Comparison of ENCODE assay signal across 3 cellular contexts in genomic region chr14:96095058-96095457, GRCh38.
TF ChIP-seq lines count a peak whose summit lies in the region.

No MANE protein-coding gene starts in this region.

TF ChIP-seq in A549, 52 proteins besides CTCF, POLR2A, EP300 and RAD21:
- TF ChIP-seq, protein P1, sequence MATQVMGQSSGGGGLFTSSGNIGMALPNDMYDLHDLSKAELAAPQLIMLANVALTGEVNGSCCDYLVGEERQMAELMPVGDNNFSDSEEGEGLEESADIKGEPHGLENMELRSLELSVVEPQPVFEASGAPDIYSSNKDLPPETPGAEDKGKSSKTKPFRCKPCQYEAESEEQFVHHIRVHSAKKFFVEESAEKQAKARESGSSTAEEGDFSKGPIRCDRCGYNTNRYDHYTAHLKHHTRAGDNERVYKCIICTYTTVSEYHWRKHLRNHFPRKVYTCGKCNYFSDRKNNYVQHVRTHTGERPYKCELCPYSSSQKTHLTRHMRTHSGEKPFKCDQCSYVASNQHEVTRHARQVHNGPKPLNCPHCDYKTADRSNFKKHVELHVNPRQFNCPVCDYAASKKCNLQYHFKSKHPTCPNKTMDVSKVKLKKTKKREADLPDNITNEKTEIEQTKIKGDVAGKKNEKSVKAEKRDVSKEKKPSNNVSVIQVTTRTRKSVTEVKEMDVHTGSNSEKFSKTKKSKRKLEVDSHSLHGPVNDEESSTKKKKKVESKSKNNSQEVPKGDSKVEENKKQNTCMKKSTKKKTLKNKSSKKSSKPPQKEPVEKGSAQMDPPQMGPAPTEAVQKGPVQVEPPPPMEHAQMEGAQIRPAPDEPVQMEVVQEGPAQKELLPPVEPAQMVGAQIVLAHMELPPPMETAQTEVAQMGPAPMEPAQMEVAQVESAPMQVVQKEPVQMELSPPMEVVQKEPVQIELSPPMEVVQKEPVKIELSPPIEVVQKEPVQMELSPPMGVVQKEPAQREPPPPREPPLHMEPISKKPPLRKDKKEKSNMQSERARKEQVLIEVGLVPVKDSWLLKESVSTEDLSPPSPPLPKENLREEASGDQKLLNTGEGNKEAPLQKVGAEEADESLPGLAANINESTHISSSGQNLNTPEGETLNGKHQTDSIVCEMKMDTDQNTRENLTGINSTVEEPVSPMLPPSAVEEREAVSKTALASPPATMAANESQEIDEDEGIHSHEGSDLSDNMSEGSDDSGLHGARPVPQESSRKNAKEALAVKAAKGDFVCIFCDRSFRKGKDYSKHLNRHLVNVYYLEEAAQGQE (IDR thresholded peaks at IDR 0.05), result no peak
- TF ChIP-seq SREBF2 (IDR thresholded peaks at IDR 0.05) (no peak), MYC (IDR thresholded peaks at IDR 0.05; ENCODE audit: borderline replicate concordance, low read length) (no peak), JUNB (IDR thresholded peaks at IDR 0.05) (no peak), ZFP36 (IDR thresholded peaks at IDR 0.05; ENCODE audit: borderline replicate concordance, partially characterized antibody) (no peak), RARB (CRISPR knock-in tag; IDR thresholded peaks at IDR 0.05) (no peak), GATA3 (IDR thresholded peaks at IDR 0.05; ENCODE audit: borderline replicate concordance) (no peak), HOXB5 (CRISPR knock-in tag; IDR thresholded peaks at IDR 0.05) (no peak), BHLHE40 (IDR thresholded peaks at IDR 0.05; ENCODE audit: low read depth, low read length) (no peak), E2F6 (IDR thresholded peaks at IDR 0.05; ENCODE audit: borderline replicate concordance, low read depth) (no peak), KDM1A (IDR thresholded peaks at IDR 0.05; ENCODE audit: low read depth) (no peak)
- TF ChIP-seq, protein P2, sequence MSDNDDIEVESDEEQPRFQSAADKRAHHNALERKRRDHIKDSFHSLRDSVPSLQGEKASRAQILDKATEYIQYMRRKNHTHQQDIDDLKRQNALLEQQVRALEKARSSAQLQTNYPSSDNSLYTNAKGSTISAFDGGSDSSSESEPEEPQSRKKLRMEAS (IDR thresholded peaks at IDR 0.05), result no peak
- TF ChIP-seq, protein P3, sequence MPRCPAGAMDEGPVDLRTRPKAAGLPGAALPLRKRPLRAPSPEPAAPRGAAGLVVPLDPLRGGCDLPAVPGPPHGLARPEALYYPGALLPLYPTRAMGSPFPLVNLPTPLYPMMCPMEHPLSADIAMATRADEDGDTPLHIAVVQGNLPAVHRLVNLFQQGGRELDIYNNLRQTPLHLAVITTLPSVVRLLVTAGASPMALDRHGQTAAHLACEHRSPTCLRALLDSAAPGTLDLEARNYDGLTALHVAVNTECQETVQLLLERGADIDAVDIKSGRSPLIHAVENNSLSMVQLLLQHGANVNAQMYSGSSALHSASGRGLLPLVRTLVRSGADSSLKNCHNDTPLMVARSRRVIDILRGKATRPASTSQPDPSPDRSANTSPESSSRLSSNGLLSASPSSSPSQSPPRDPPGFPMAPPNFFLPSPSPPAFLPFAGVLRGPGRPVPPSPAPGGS (IDR thresholded peaks at IDR 0.05), result no peak

TF ChIP-seq in H1, 55 proteins besides CTCF, POLR2A, EP300 and RAD21:
- no peak for TF ChIP-seq SIN3A (conservative IDR thresholded peaks at IDR 0.05 in 1 of 2, IDR thresholded peaks at IDR 0.05 in 1 of 2; ENCODE audit: low read depth in 1 of 2, low read length in 2 of 2)
- TF ChIP-seq BRCA1 (IDR thresholded peaks at IDR 0.05; ENCODE audit: low read depth, low read length), result no peak
- TF ChIP-seq ASH2L (IDR thresholded peaks at IDR 0.05; ENCODE audit: low read length), result no peak
- TF ChIP-seq PHF8 (conservative IDR thresholded peaks at IDR 0.05; ENCODE audit: low read depth, low read length), result no peak
- no peak for TF ChIP-seq NANOG (IDR thresholded peaks at IDR 0.05; ENCODE audit: insufficient read depth, low read depth, low read length, poor library complexity, severe bottlenecking)
- no peak for TF ChIP-seq HDAC6 (IDR thresholded peaks at IDR 0.05; ENCODE audit: low read depth, low read length)
- no peak for TF ChIP-seq BCL11A (IDR thresholded peaks at IDR 0.05; ENCODE audit: low read depth in 2 of 2, low read length in 2 of 2)
- no peak for TF ChIP-seq JUN (IDR thresholded peaks at IDR 0.05; ENCODE audit: low read depth, low read length)
- no peak for TF ChIP-seq TAF7 (optimal IDR thresholded peaks at IDR 0.05; ENCODE audit: borderline replicate concordance, low read depth, low read length)
- no peak for TF ChIP-seq CEBPB (IDR thresholded peaks at IDR 0.05; ENCODE audit: low read depth, low read length)

TF ChIP-seq in WTC11, 78 proteins besides CTCF, POLR2A, EP300 and RAD21:
- no peak for TF ChIP-seq ATF2 (CRISPR knock-in tag; IDR thresholded peaks at IDR 0.05; ENCODE audit: borderline replicate concordance, low read depth)
- TF ChIP-seq ZNF263 (CRISPR knock-in tag; IDR thresholded peaks at IDR 0.05; ENCODE audit: low read depth), result no peak
- no peak for TF ChIP-seq ESRRA (CRISPR knock-in tag; IDR thresholded peaks at IDR 0.05; ENCODE audit: borderline replicate concordance)
- no peak for TF ChIP-seq FOXP4 (CRISPR knock-in tag; IDR thresholded peaks at IDR 0.05)
- no peak for TF ChIP-seq RORB (CRISPR knock-in tag; IDR thresholded peaks at IDR 0.05)
- TF ChIP-seq ARID4B (CRISPR knock-in tag; IDR thresholded peaks at IDR 0.05; ENCODE audit: borderline replicate concordance), result no peak
- TF ChIP-seq, protein P4, sequence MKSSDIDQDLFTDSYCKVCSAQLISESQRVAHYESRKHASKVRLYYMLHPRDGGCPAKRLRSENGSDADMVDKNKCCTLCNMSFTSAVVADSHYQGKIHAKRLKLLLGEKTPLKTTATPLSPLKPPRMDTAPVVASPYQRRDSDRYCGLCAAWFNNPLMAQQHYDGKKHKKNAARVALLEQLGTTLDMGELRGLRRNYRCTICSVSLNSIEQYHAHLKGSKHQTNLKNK (CRISPR knock-in tag; IDR thresholded peaks at IDR 0.05), result no peak
- TF ChIP-seq, protein P5, sequence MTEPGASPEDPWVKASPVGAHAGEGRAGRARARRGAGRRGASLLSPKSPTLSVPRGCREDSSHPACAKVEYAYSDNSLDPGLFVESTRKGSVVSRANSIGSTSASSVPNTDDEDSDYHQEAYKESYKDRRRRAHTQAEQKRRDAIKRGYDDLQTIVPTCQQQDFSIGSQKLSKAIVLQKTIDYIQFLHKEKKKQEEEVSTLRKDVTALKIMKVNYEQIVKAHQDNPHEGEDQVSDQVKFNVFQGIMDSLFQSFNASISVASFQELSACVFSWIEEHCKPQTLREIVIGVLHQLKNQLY (CRISPR knock-in tag; IDR thresholded peaks at IDR 0.05), result no peak
